In the genomic region with DNA sequence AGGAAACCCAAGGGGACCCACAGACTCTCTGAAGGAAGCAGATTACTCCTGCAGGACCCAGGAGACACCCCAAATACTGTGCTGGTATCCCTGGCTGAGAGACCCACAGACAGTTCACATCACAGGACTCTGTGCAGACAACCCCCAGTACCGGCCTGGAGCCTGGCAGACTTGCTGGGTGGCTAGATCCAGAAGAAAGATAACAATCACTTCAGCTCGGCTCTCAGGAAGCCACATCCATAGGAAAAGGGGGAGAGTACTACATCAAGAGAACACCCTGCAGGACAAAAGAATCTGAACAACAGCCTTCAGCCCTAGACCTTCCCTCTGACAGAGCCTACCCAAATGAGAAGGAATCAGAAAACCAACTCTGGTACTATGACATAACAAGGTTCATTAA, we compare ENCODE assay signal across 7 cellular contexts.
A peak's percentile ranks its signal among the peaks of the same experiment; 100 is the strongest.
DNase-seq lines count a peak whose midpoint lies in the region; TF ChIP-seq lines count a peak whose summit lies in the region.
"Not testable (repeated sequence)": the region's sequence is repeated elsewhere in the genome, so short reads cannot be mapped to it uniquely, and the experiment has no call there.

No MANE protein-coding gene starts in this region.

- H4K8ac ChIP-seq in neuronal stem cell (ENCODE audit: low read depth, low read length): peak overlapping the region; percentile 65

- CTCF ChIA-PET in Caco-2 (lab: Charles Lee); SK-N-SH (lab: Yijun Ruan, JAX): not testable (repeated sequence)
- CTCF ChIA-PET in HEK293 (lab: Yijun Ruan, JAX): interaction anchor here (0.9 kb wide), 1 partner anchor 1183 kb away, joined by 3 read pairs; no protein-coding TSS in a partner anchor

- H3K27ac Mint-ChIP-seq in Caco-2 (ENCODE audit: unreplicated experiment): peak overlapping the region; percentile 46
- H3K27ac Mint-ChIP-seq in endodermal cell: not testable (repeated sequence)

- H3K36me3 Mint-ChIP-seq in Caco-2 (ENCODE audit: insufficient read depth, unreplicated experiment): peaks cover 26% of the 10 kb centered on the region
- H3K36me3 Mint-ChIP-seq in endodermal cell (ENCODE audit: low read depth): peaks cover 56% of the 10 kb centered on the region

- H3K27ac ChIP-seq in HEK293 (ENCODE audit: extremely low read depth, low read depth, low read length); SK-N-SH (ENCODE audit: low read depth in 2 of 2, low read length in 1 of 2); endodermal cell (ENCODE audit: low read depth, low read length); neuronal stem cell (replicated peaks; ENCODE audit: low read length): not testable (repeated sequence)

- not testable (repeated sequence) for H3K4me3 ChIP-seq in Caco-2 (ENCODE audit: low read depth, low read length); HEK293 (ENCODE audit: low read depth, low read length); SK-N-SH (ENCODE audit: low read depth in 2 of 2, low read length in 1 of 2); endodermal cell (ENCODE audit: low read length); neuronal stem cell (ENCODE audit: low read length in 2 of 2)

- H3K18ac ChIP-seq in neuronal stem cell (ENCODE audit: low read length): not testable (repeated sequence)

- H3K27me3 ChIP-seq in Caco-2 (replicated peaks; ENCODE audit: control insufficient read depth, insufficient read depth, low read length); SK-N-SH (ENCODE audit: insufficient read depth); neuronal stem cell (ENCODE audit: control insufficient read depth in 3 of 3, insufficient read depth in 3 of 3, low read depth in 1 of 3, low read length in 3 of 3): not testable (repeated sequence)
- H3K27me3 ChIP-seq in endodermal cell (ENCODE audit: control insufficient read depth, insufficient read depth, low read length, poor library complexity, severe bottlenecking): peaks cover 32% of the 10 kb centered on the region

- peaks cover 11% of the 10 kb centered on the region for H3K9me3 Mint-ChIP-seq in Caco-2 (ENCODE audit: unreplicated experiment)
- peaks cover 57% of the 10 kb centered on the region for H3K9me3 Mint-ChIP-seq in endodermal cell

- H2BK15ac ChIP-seq in neuronal stem cell (ENCODE audit: low read length): not testable (repeated sequence)

- not testable (repeated sequence) for TF ChIP-seq EP300 in SK-N-SH (IDR thresholded peaks at IDR 0.05; ENCODE audit: borderline replicate concordance in 1 of 2, low read depth in 1 of 2, low read length in 1 of 2)

- not testable (repeated sequence) for H4K20me1 ChIP-seq in SK-N-SH (ENCODE audit: insufficient read depth)

- H4K91ac ChIP-seq in neuronal stem cell (ENCODE audit: low read depth, low read length, poor library complexity): not testable (repeated sequence)

- peaks cover 14% of the 10 kb centered on the region for H3K4me1 Mint-ChIP-seq in Caco-2 (ENCODE audit: low read depth, unreplicated experiment)
- H3K4me1 Mint-ChIP-seq in endodermal cell: peaks cover 35% of the 10 kb centered on the region

- not testable (repeated sequence) for H2AK5ac ChIP-seq in neuronal stem cell (ENCODE audit: low read depth, low read length)

- H2BK5ac ChIP-seq in neuronal stem cell (ENCODE audit: low read length): not testable (repeated sequence)

- not testable (repeated sequence) for H3K36me3 ChIP-seq in Caco-2 (ENCODE audit: control insufficient read depth, insufficient read depth, low read length); neuronal stem cell (replicated peaks in 1 of 2; ENCODE audit: control insufficient read depth in 2 of 2, insufficient read depth in 2 of 2, low read length in 2 of 2)
- H3K36me3 ChIP-seq in HEK293 (ENCODE audit: control insufficient read depth in 2 of 2, insufficient read depth in 1 of 2, low read length in 2 of 2) (peaks cover 16 to 32% of the 10 kb centered on the region in 2 experiments), SK-N-SH (replicated peaks in 1 of 2; ENCODE audit: control insufficient read depth in 1 of 2, insufficient read depth in 2 of 2, low read length in 1 of 2) (peaks cover 4 to 29% of the 10 kb centered on the region in 2 experiments), endodermal cell (ENCODE audit: control insufficient read depth, insufficient read depth, low read length) (peaks cover 35% of the 10 kb centered on the region)

- intact Hi-C loops in Caco-2 (cut with micrococcal nuclease; ENCODE audit: unreplicated experiment): not testable (repeated sequence)

- TF ChIP-seq CTCF in Caco-2 (IDR thresholded peaks at IDR 0.05; ENCODE audit: insufficient read depth in 1 of 2, low read depth in 1 of 2, low read length in 1 of 2, severe bottlenecking in 1 of 2, unreplicated experiment in 1 of 2); HEK293 (tag by site-specific recombination; IDR thresholded peaks at IDR 0.05); SK-N-SH (IDR thresholded peaks at IDR 0.05); endodermal cell (conservative IDR thresholded peaks at IDR 0.05): not testable (repeated sequence)

- H3K79me1 ChIP-seq in neuronal stem cell (ENCODE audit: low read depth, low read length): not testable (repeated sequence)

- DNase-seq in Caco-2; SK-N-SH; endodermal cell; neuronal stem cell (ENCODE audit: low spot score): not testable (repeated sequence)
- DNase-seq in EH (ENCODE audit: low read depth) (peak; percentile 36), islet precursor cell (peak; percentile 84)

- WGBS in SK-N-SH (ENCODE audit: low lambda C conversion rate): 35% methylated on average over 2 of the region's 2 CpGs
- WGBS in endodermal cell (ENCODE audit: insufficient coverage in 1 of 2, insufficient read length in 1 of 2), 2 experiments: 76% methylated on average over 2 of the region's 2 CpGs; no CpG with 5 or more reads in 1 of the 2 experiments
- WGBS in neuronal stem cell (ENCODE audit: extremely low coverage in 2 of 2, insufficient read length in 2 of 2, insufficient replicate concordance in 1 of 2), 2 donors: no CpG with 5 or more reads among the region's 2 CpGs

- H3K79me2 ChIP-seq in SK-N-SH (ENCODE audit: insufficient read depth): not testable (repeated sequence)

- H3K14ac ChIP-seq in neuronal stem cell (ENCODE audit: low read length): not testable (repeated sequence)

- peak overlapping the region; percentile 61; the same call in 1 of the 2 replicates for H3K4me2 ChIP-seq in SK-N-SH
- not testable (repeated sequence) for H3K4me2 ChIP-seq in neuronal stem cell (ENCODE audit: insufficient read depth, low read length, poor library complexity, severe bottlenecking)

- not testable (repeated sequence) for H2BK12ac ChIP-seq in neuronal stem cell (ENCODE audit: low read length)

- not testable (repeated sequence) for H3K23ac ChIP-seq in neuronal stem cell (ENCODE audit: low read depth, low read length, poor library complexity)

- not testable (repeated sequence) for H3F3A ChIP-seq in SK-N-SH (replicated peaks; ENCODE audit: insufficient read depth)

- not testable (repeated sequence) for H2AFZ ChIP-seq in SK-N-SH (ENCODE audit: low read depth); neuronal stem cell (ENCODE audit: low read length)

- not testable (repeated sequence) for H3K4ac ChIP-seq in neuronal stem cell (ENCODE audit: low read length)

- H3K9me2 ChIP-seq in SK-N-SH: not testable (repeated sequence)

- H3K9ac ChIP-seq in SK-N-SH; endodermal cell (ENCODE audit: extremely low read depth, low read length, poor library complexity, severe bottlenecking); neuronal stem cell (ENCODE audit: low read depth, low read length, poor library complexity): not testable (repeated sequence)

- BruUV-seq in Caco-2 (replicated peaks; lab: Mats Ljungman, UMichigan): not testable (repeated sequence)

- H2BK120ac ChIP-seq in neuronal stem cell (ENCODE audit: low read depth, low read length): not testable (repeated sequence)

- not testable (repeated sequence) for H3K4me3 Mint-ChIP-seq in Caco-2 (ENCODE audit: unreplicated experiment)
- H3K4me3 Mint-ChIP-seq in endodermal cell: peak overlapping the region; percentile 1

- TF ChIP-seq RAD21 in SK-N-SH (IDR thresholded peaks at IDR 0.05; ENCODE audit: low read length): not testable (repeated sequence)

- not testable (repeated sequence) for H3K27me3 Mint-ChIP-seq in Caco-2 (ENCODE audit: insufficient read depth, unreplicated experiment)
- H3K27me3 Mint-ChIP-seq in endodermal cell (ENCODE audit: insufficient read depth): peaks cover 98% of the 10 kb centered on the region

- POLR2A ChIA-PET in Caco-2 (lab: Charles Lee); SK-N-SH (lab: Yijun Ruan, JAX): not testable (repeated sequence)
- POLR2A ChIA-PET in HEK293 (lab: Yijun Ruan, JAX): interaction anchor here (0.6 kb wide), 1 partner anchor 12 kb away, joined by 3 read pairs; no protein-coding TSS in a partner anchor

- H3K9me3 ChIP-seq in Caco-2: peaks cover 19% of the 10 kb centered on the region
- not testable (repeated sequence) for H3K9me3 ChIP-seq in HEK293 (ENCODE audit: control insufficient read depth, insufficient read depth, low read depth, low read length); SK-N-SH; neuronal stem cell (replicated peaks in 1 of 2; ENCODE audit: control insufficient read depth in 2 of 2, insufficient read depth in 1 of 2, low read depth in 1 of 2, low read length in 2 of 2)
- H3K9me3 ChIP-seq in endodermal cell (ENCODE audit: control insufficient read depth, low read length): peaks cover 71% of the 10 kb centered on the region

- H3K4me1 ChIP-seq in Caco-2: peaks cover 20% of the 10 kb centered on the region
- not testable (repeated sequence) for H3K4me1 ChIP-seq in HEK293 (ENCODE audit: control insufficient read depth, insufficient read depth, low read length); SK-N-SH (ENCODE audit: control insufficient read depth in 1 of 2, insufficient read depth in 2 of 2, low read depth in 1 of 2, low read length in 1 of 2); endodermal cell (ENCODE audit: control insufficient read depth, insufficient read depth, low read length); neuronal stem cell (ENCODE audit: control insufficient read depth in 2 of 2, insufficient read depth in 1 of 2, low read depth in 1 of 2, low read length in 2 of 2)

TF ChIP-seq in HEK293, 187 proteins besides CTCF, POLR2A, EP300 and RAD21:
- peak; percentile 26; the same call in 1 of the 2 replicates for TF ChIP-seq GLIS1 (tag by site-specific recombination; IDR thresholded peaks at IDR 0.05)

TF ChIP-seq in SK-N-SH, 30 proteins besides CTCF, POLR2A, EP300 and RAD21:
- peak; percentile 42; the same call in 1 of the 2 replicates for TF ChIP-seq GATA2 (CRISPR knock-in tag; IDR thresholded peaks at IDR 0.05)
